In genomic region chr2:222024934-222025890, GRCh38 we compare ENCODE assay signal across 8 cellular contexts.
DNase-seq lines count a peak whose midpoint lies in the region; ATAC-seq and TF ChIP-seq lines count a peak whose summit lies in the region.

No MANE protein-coding gene starts in this region.

- no peaks in the 10 kb centered on the region for H3K36me3 Mint-ChIP-seq in activated CD4-positive, alpha-beta memory T cell treated with anti-CD3 and anti-CD28 coated beads, Interleukin-2, amount 10 ng/mL, durations not matched to agents 7 days and 5 days (ENCODE audit: low read depth)

- H3K9me3 Mint-ChIP-seq in activated CD4-positive, alpha-beta memory T cell treated with anti-CD3 and anti-CD28 coated beads, Interleukin-2, amount 10 ng/mL, durations not matched to agents 7 days and 5 days = no peaks in the 10 kb centered on the region

- no peaks in the 10 kb centered on the region for H3K4me1 Mint-ChIP-seq in activated CD4-positive, alpha-beta memory T cell treated with anti-CD3 and anti-CD28 coated beads, Interleukin-2, amount 10 ng/mL, durations not matched to agents 7 days and 5 days

- DNase-seq in A172 (ENCODE audit: low spot score) (peak; percentile 54), GM13976 (ENCODE audit: low spot score) (peak; percentile 27), NCI-H2029 (lab: John Stamatoyannopoulos, UW) (peak; percentile 6), amniotic stem cell (lab: John Stamatoyannopoulos, UW) (peak; percentile 4), iPS-NIHi11 (ENCODE audit: low spot score) (peak; percentile 39)
- DNase-seq in activated CD4-positive, alpha-beta memory T cell treated with anti-CD3 and anti-CD28 coated beads, Interleukin-2, amount 10 ng/mL, durations not matched to agents 7 days and 5 days = no peak
- no peak for DNase-seq in activated CD4-positive, alpha-beta T cell treated with anti-CD3 and anti-CD28 coated beads for 1 hour

- CTCF ChIA-PET in activated CD4-positive, alpha-beta memory T cell treated with anti-CD3 and anti-CD28 coated beads, Interleukin-2, amount 10 ng/mL, durations not matched to agents 7 days and 5 days (lab: Charles Lee) = interaction anchor here (0.9 to 2.4 kb wide), 6 partner anchors 10 to 536 kb away, joined by 3 to 12 read pairs (median 4); no protein-coding TSS in a partner anchor

- no peak overlapping the region for H3K27ac Mint-ChIP-seq in activated CD4-positive, alpha-beta memory T cell treated with anti-CD3 and anti-CD28 coated beads, Interleukin-2, amount 10 ng/mL, durations not matched to agents 7 days and 5 days

- no peak for ATAC-seq in HG02642 (IDR thresholded peaks at IDR 0.05; ENCODE audit: poor library complexity, unreplicated experiment)

- peaks cover 7% of the 10 kb centered on the region for H3K27me3 Mint-ChIP-seq in activated CD4-positive, alpha-beta memory T cell treated with anti-CD3 and anti-CD28 coated beads, Interleukin-2, amount 10 ng/mL, durations not matched to agents 7 days and 5 days

- H3K4me3 Mint-ChIP-seq in activated CD4-positive, alpha-beta memory T cell treated with anti-CD3 and anti-CD28 coated beads, Interleukin-2, amount 10 ng/mL, durations not matched to agents 7 days and 5 days = no peak overlapping the region

- POLR2A ChIA-PET in activated CD4-positive, alpha-beta memory T cell treated with anti-CD3 and anti-CD28 coated beads, Interleukin-2, amount 10 ng/mL, durations not matched to agents 7 days and 5 days (lab: Charles Lee) = no interaction called here

- peak; percentile 57 for TF ChIP-seq CTCF in GM13976 (IDR thresholded peaks at IDR 0.05; ENCODE audit: borderline replicate concordance, control extremely low read depth, extremely low read depth, insufficient read depth, missing control alignments)

- in situ Hi-C loops in GM13976 (cut with MboI; ENCODE audit: low sequenced_read_pairs, unreplicated experiment) = no loop called here

Comparison
In these comparisons a context has a peak if more than half of its experiments do, and no peak if none do; other contexts are left out.
1. DNase-seq: peak in A172 (single experiment), GM13976 (single experiment), NCI-H2029 (single experiment), amniotic stem cell (single experiment) and iPS-NIHi11 (single experiment); none in activated CD4-positive, alpha-beta memory T cell treated with anti-CD3 and anti-CD28 coated beads, Interleukin-2, amount 10 ng/mL, durations not matched to agents 7 days and 5 days (single experiment) and activated CD4-positive, alpha-beta T cell treated with anti-CD3 and anti-CD28 coated beads for 1 hour (single experiment).